8 cellular contexts compared by ENCODE assay signal in the genomic region with DNA sequence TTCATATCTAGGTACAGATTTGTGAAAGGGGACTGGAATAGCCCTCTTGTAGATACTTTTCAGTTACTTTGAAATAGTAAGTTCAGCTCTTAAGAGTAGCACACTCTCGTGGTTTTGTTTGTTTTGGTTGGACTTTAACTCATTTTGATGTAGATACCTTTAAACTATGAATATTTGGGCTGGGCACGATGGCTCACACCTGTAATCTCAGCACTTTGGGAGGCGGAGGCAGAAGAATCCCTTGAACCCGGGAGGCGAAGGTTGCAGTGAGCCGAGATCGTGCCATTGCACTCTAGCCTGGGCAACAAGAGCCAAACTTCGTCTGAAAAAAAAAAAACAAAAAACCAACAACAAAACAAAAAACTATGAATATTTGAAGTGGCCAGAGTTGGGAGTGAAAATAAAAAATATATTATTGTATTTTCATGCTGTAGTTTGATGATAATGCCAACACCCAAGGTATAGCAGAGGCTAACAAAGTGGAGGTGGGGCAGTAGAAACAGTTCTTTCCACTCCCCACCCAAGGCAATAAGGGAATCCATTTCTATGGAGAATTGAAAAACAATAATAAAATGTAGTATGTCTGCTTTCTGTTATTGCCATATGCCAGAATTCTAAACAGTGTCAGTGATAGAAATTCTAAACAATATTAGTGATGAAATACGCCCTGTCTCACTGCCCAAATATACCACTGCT. TPM values are rescaled to one million over a fixed set of nuclear protein-coding genes. Genes with fewer than 3 reads are reported as not detected.
A peak's percentile ranks its signal among the peaks of the same experiment; 100 is the strongest.
DNase-seq lines count a peak whose midpoint lies in the region; ATAC-seq and TF ChIP-seq lines count a peak whose summit lies in the region.

No MANE protein-coding gene starts in this region.

- intact Hi-C loops in activated T-helper 2 cell treated with anti-CD3 and anti-CD28 coated beads, Interferon-gamma antibody, Interleukin-2, Interleukin-4, amounts not matched to agents 10 μg/mL and 5 μg/mL and 100 μg/mL, durations not matched to agents 14 hours and 24 hours and 36 hours (cut with micrococcal nuclease) = loop anchor here (5.0 to 10.0 kb wide), 4 partner anchors 274 to 1104 kb away; partner anchors contain the start of genes GTF2B and LRRC8C

- peak overlapping the region; percentile 100 for H3K4me3 Mint-ChIP-seq in T-helper 2 cell treated with Interferon-gamma antibody and Interleukin-4, amounts not matched to agents 5 μg/mL and 100 μg/mL, for 36 hours
- peak overlapping the region; percentile 98 for H3K4me3 Mint-ChIP-seq in activated T-helper 2 cell treated with anti-CD3 and anti-CD28 coated beads, Interferon-gamma antibody, Interleukin-2, Interleukin-4, amounts not matched to agents 10 μg/mL and 5 μg/mL and 100 μg/mL, durations not matched to agents 14 hours and 24 hours and 36 hours (ENCODE audit: low read depth)

- H3K4me1 Mint-ChIP-seq in T-helper 2 cell treated with Interferon-gamma antibody and Interleukin-4, amounts not matched to agents 5 μg/mL and 100 μg/mL, for 36 hours (ENCODE audit: low read depth) = peaks cover 44% of the 10 kb centered on the region
- H3K4me1 Mint-ChIP-seq in activated T-helper 2 cell treated with anti-CD3 and anti-CD28 coated beads, Interferon-gamma antibody, Interleukin-2, Interleukin-4, amounts not matched to agents 10 μg/mL and 5 μg/mL and 100 μg/mL, durations not matched to agents 14 hours and 24 hours and 36 hours (ENCODE audit: low read depth) = peaks cover 42% of the 10 kb centered on the region

- H3K36me3 ChIP-seq in kidney epithelial cell (ENCODE audit: control insufficient read depth, insufficient read depth, low read length) (no peaks in the 10 kb centered on the region), subcutaneous abdominal adipose tissue (ENCODE audit: control insufficient read depth in 5 of 5, insufficient read depth in 5 of 5, low read length in 5 of 5) (peaks cover 0 to 9% (median 0%) of the 10 kb centered on the region in 5 donors)

- no peak for TF ChIP-seq POLR2A in GM18505 (IDR thresholded peaks at IDR 0.05; ENCODE audit: borderline replicate concordance, extremely low read depth, insufficient read depth, insufficient read length)

- H3K27ac ChIP-seq in subcutaneous abdominal adipose tissue (ENCODE audit: low read depth, low read length) = no peak overlapping the region

- H3K9ac ChIP-seq in subcutaneous abdominal adipose tissue (ENCODE audit: low read length in 5 of 5) = peak overlapping the region in 4 of 5 donors; percentile 89 to 99 (median 97)

- no peaks in the 10 kb centered on the region for H3K9me3 Mint-ChIP-seq in T-helper 2 cell treated with Interferon-gamma antibody and Interleukin-4, amounts not matched to agents 5 μg/mL and 100 μg/mL, for 36 hours
- no peaks in the 10 kb centered on the region for H3K9me3 Mint-ChIP-seq in activated T-helper 2 cell treated with anti-CD3 and anti-CD28 coated beads, Interferon-gamma antibody, Interleukin-2, Interleukin-4, amounts not matched to agents 10 μg/mL and 5 μg/mL and 100 μg/mL, durations not matched to agents 14 hours and 24 hours and 36 hours

- no peak for TF ChIP-seq CTCF in kidney epithelial cell (IDR thresholded peaks at IDR 0.05; ENCODE audit: insufficient read depth, low read length, poor library complexity, severe bottlenecking)

- no peaks in the 10 kb centered on the region for H3K27me3 Mint-ChIP-seq in T-helper 2 cell treated with Interferon-gamma antibody and Interleukin-4, amounts not matched to agents 5 μg/mL and 100 μg/mL, for 36 hours (ENCODE audit: low read depth)
- no peaks in the 10 kb centered on the region for H3K27me3 Mint-ChIP-seq in activated T-helper 2 cell treated with anti-CD3 and anti-CD28 coated beads, Interferon-gamma antibody, Interleukin-2, Interleukin-4, amounts not matched to agents 10 μg/mL and 5 μg/mL and 100 μg/mL, durations not matched to agents 14 hours and 24 hours and 36 hours (ENCODE audit: low read depth)

- DNase-seq in T-helper 2 cell treated with Interferon-gamma antibody and Interleukin-4, amounts not matched to agents 5 μg/mL and 100 μg/mL, for 36 hours (ENCODE audit: low spot score) = no peak
- DNase-seq in T-helper 2 cell (no peak), kidney epithelial cell (ENCODE audit: low read depth) (no peak), kidney glomerular epithelial cell (lab: John Stamatoyannopoulos, UW) (no peak)
- no peak for DNase-seq in activated T-helper 2 cell treated with anti-CD3 and anti-CD28 coated beads, Interferon-gamma antibody, Interleukin-2, Interleukin-4, amounts not matched to agents 10 μg/mL and 5 μg/mL and 100 μg/mL, durations not matched to agents 14 hours and 24 hours and 36 hours (ENCODE audit: low spot score)

- peaks cover 24% of the 10 kb centered on the region for H3K36me3 Mint-ChIP-seq in T-helper 2 cell treated with Interferon-gamma antibody and Interleukin-4, amounts not matched to agents 5 μg/mL and 100 μg/mL, for 36 hours (ENCODE audit: low read depth)
- H3K36me3 Mint-ChIP-seq in activated T-helper 2 cell treated with anti-CD3 and anti-CD28 coated beads, Interferon-gamma antibody, Interleukin-2, Interleukin-4, amounts not matched to agents 10 μg/mL and 5 μg/mL and 100 μg/mL, durations not matched to agents 14 hours and 24 hours and 36 hours (ENCODE audit: low read depth) = peaks cover 44% of the 10 kb centered on the region

- H3K9me3 ChIP-seq in subcutaneous abdominal adipose tissue (ENCODE audit: control insufficient read depth in 5 of 5, low read length in 5 of 5) = no peaks in the 10 kb centered on the region

- ATAC-seq in HG03175 (IDR thresholded peaks at IDR 0.05; ENCODE audit: unreplicated experiment) = no peak
- no peak for ATAC-seq in GM18505 (IDR thresholded peaks at IDR 0.05; ENCODE audit: unreplicated experiment)

- H3K4me1 ChIP-seq in subcutaneous abdominal adipose tissue (ENCODE audit: control insufficient read depth in 5 of 5, insufficient read depth in 5 of 5, low read length in 5 of 5) = peaks cover 0 to 37% (median 24%) of the 10 kb centered on the region in 5 donors

- peak overlapping the region; percentile 80 for H3K4me3 ChIP-seq in kidney epithelial cell (ENCODE audit: low read depth, low read length)
- H3K4me3 ChIP-seq in subcutaneous abdominal adipose tissue (ENCODE audit: low read depth in 1 of 5, low read length in 5 of 5) = peak overlapping the region; percentile 82 to 93 (median 88)

- peak overlapping the region; percentile 97 for H3K27ac Mint-ChIP-seq in T-helper 2 cell treated with Interferon-gamma antibody and Interleukin-4, amounts not matched to agents 5 μg/mL and 100 μg/mL, for 36 hours
- peak overlapping the region; percentile 98 for H3K27ac Mint-ChIP-seq in activated T-helper 2 cell treated with anti-CD3 and anti-CD28 coated beads, Interferon-gamma antibody, Interleukin-2, Interleukin-4, amounts not matched to agents 10 μg/mL and 5 μg/mL and 100 μg/mL, durations not matched to agents 14 hours and 24 hours and 36 hours

- H3K27me3 ChIP-seq in kidney epithelial cell (ENCODE audit: control insufficient read depth, insufficient read depth, low read length) (no peaks in the 10 kb centered on the region), subcutaneous abdominal adipose tissue (ENCODE audit: control insufficient read depth in 5 of 5, insufficient read depth in 4 of 5, low read length in 5 of 5) (no peaks in the 10 kb centered on the region)

RNA-seq across cellular contexts. Expression of gene ZNF326, which starts 1.7 kb away (rescaled TPM):
- total RNA-seq in activated T-helper 2 cell treated with anti-CD3 and anti-CD28 coated beads, Interferon-gamma antibody, Interleukin-2, Interleukin-4, amounts not matched to agents 10 μg/mL and 5 μg/mL and 100 μg/mL, durations not matched to agents 14 hours and 24 hours and 36 hours = 32.8 and 33.1 TPM in 2 replicates
- total RNA-seq in kidney epithelial cell = 9.5 and 12.8 TPM in 2 replicates
